Comparison of ENCODE assay signal across 17 cellular contexts in the genomic region with DNA sequence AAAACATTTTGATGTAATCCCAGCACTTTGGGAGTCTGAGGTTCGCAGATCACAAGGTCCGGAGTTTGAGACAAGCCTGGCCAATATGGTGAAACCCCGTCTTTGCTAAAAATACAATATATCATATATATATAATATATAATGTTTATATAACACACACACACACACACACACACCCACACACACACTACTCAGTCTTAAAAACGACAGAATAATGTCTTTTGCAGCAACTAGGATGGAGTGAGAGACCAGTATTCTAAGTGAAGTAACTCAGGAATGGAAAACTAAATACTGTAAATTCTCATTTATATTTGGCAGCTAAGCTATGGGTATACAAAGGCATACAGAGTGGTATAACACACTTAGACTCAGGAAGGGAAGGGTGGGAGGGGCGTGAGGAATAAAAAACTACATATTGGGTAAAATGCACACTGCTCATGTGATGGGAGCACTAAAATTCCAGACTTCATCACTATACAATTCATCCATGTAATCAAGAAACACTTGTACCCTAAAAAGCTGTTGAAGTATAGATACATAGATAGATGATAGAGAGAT.
DNase-seq lines count a peak whose midpoint lies in the region; ATAC-seq, FAIRE-seq and TF ChIP-seq lines count a peak whose summit lies in the region.
"Had no signal": no experiment of that assay in that cellular context is flagged by ENCODE, and none has a peak within 500 bp of the region (broad histone marks: within the 10 kb centered on the region; RNA-seq: fewer than 3 reads in every experiment).

No MANE protein-coding gene starts in this region.

- H3K36me3 ChIP-seq in HepG2 (replicated peaks in 1 of 2; ENCODE audit: control insufficient read depth in 1 of 2, insufficient read depth in 2 of 2, low read length in 2 of 2) (no peaks in the 10 kb centered on the region), mesenchymal stem cell (ENCODE audit: control insufficient read depth in 1 of 2, insufficient read depth in 2 of 2, low read depth in 1 of 2, low read length in 2 of 2) (no peaks in the 10 kb centered on the region)

- POLR2A ChIA-PET in activated CD8-positive, alpha-beta T cell treated with anti-CD3 and anti-CD28 coated beads, Interleukin-2, amount 10 ng/mL, durations not matched to agents 7 days and 5 days (lab: Charles Lee), result no interaction called here
- POLR2A ChIA-PET in HepG2 (lab: Yijun Ruan, JAX), result no interaction called here

- H3K27me3 Mint-ChIP-seq in stimulated activated naive CD8-positive, alpha-beta T cell treated with anti-CD3 and anti-CD28 coated beads, Interleukin-15, amount 100 ng/mL, for 72 hours, result no peaks in the 10 kb centered on the region
- no peaks in the 10 kb centered on the region for H3K27me3 Mint-ChIP-seq in activated CD8-positive, alpha-beta T cell treated with anti-CD3 and anti-CD28 coated beads, Interleukin-2, amount 10 ng/mL, durations not matched to agents 7 days and 5 days (ENCODE audit: low read depth)
- no peaks in the 10 kb centered on the region for H3K27me3 Mint-ChIP-seq in activated CD8-positive, alpha-beta memory T cell treated with anti-CD3 and anti-CD28 coated beads, Interleukin-2, amount 10 ng/mL, durations not matched to agents 7 days and 5 days
- H3K27me3 Mint-ChIP-seq: B cell; CD4-positive, alpha-beta T cell had no signal

- no peak overlapping the region for H2BK5ac ChIP-seq in mesenchymal stem cell (ENCODE audit: low read depth, low read length, poor library complexity, severe bottlenecking)

- H3K36me3 Mint-ChIP-seq in activated CD8-positive, alpha-beta T cell treated with anti-CD3 and anti-CD28 coated beads, Interleukin-2, amount 10 ng/mL, durations not matched to agents 7 days and 5 days (ENCODE audit: low read depth), result no peaks in the 10 kb centered on the region
- no peaks in the 10 kb centered on the region for H3K36me3 Mint-ChIP-seq in activated CD8-positive, alpha-beta memory T cell treated with anti-CD3 and anti-CD28 coated beads, Interleukin-2, amount 10 ng/mL, durations not matched to agents 7 days and 5 days

- no peak overlapping the region for H3K18ac ChIP-seq in mesenchymal stem cell (ENCODE audit: low read depth in 1 of 2, low read length in 2 of 2)

- no TSS peak for BruUV-seq in HepG2 (replicated peaks; lab: Mats Ljungman, UMichigan)

- H3K4me3 Mint-ChIP-seq in stimulated activated naive CD8-positive, alpha-beta T cell treated with anti-CD3 and anti-CD28 coated beads, Interleukin-15, amount 100 ng/mL, for 72 hours, result no peak overlapping the region
- no peak overlapping the region for H3K4me3 Mint-ChIP-seq in activated CD8-positive, alpha-beta T cell treated with anti-CD3 and anti-CD28 coated beads, Interleukin-2, amount 10 ng/mL, durations not matched to agents 7 days and 5 days
- no peak overlapping the region for H3K4me3 Mint-ChIP-seq in activated CD8-positive, alpha-beta memory T cell treated with anti-CD3 and anti-CD28 coated beads, Interleukin-2, amount 10 ng/mL, durations not matched to agents 7 days and 5 days
- H3K4me3 Mint-ChIP-seq: B cell; CD4-positive, alpha-beta T cell; HFFc6 had no signal

- no peak overlapping the region for H3K9ac ChIP-seq in HepG2 (ENCODE audit: insufficient read depth, low read depth, low read length)
- H3K9ac ChIP-seq in mesenchymal stem cell (ENCODE audit: low read length), result no peak overlapping the region

- no peak overlapping the region for H2BK15ac ChIP-seq in mesenchymal stem cell (ENCODE audit: low read depth, poor library complexity, severe bottlenecking)

- H3K4me2 ChIP-seq in HepG2 (ENCODE audit: low read depth, low read length), result no peak overlapping the region
- no peak overlapping the region for H3K4me2 ChIP-seq in mesenchymal stem cell (ENCODE audit: low read length, poor library complexity, severe bottlenecking)

- H3K27me3 ChIP-seq in HepG2 (ENCODE audit: control insufficient read depth in 1 of 2, insufficient read depth in 2 of 2, low read length in 2 of 2), result no peaks in the 10 kb centered on the region
- no peaks in the 10 kb centered on the region for H3K27me3 ChIP-seq in mesenchymal stem cell (ENCODE audit: control insufficient read depth in 1 of 2, insufficient read depth in 1 of 2, low read length in 2 of 2)

- peak; percentile 43 for ATAC-seq in stimulated activated naive CD8-positive, alpha-beta T cell treated with anti-CD3 and anti-CD28 coated beads, Interleukin-15, amount 100 ng/mL, for 72 hours
- no peak for ATAC-seq in stimulated activated naive CD8-positive, alpha-beta T cell treated with anti-CD3 and anti-CD28 coated beads, Interleukin-15, Interleukin-2, amounts not matched to agents 100 U/mL and 50 U/mL, for 24 hours
- ATAC-seq in activated CD8-positive, alpha-beta T cell treated with anti-CD3 and anti-CD28 coated beads, Interleukin-2, amount 10 ng/mL, durations not matched to agents 7 days and 5 days, result peak; percentile 33
- no peak for ATAC-seq in activated CD8-positive, alpha-beta memory T cell treated with anti-CD3 and anti-CD28 coated beads, Interleukin-2, amount 10 ng/mL, durations not matched to agents 7 days and 5 days
- ATAC-seq in HepG2, result no peak
- ATAC-seq: GM12878 had no signal

- H2AK5ac ChIP-seq in mesenchymal stem cell (ENCODE audit: low read length, severe bottlenecking), result no peak overlapping the region

- peaks cover 9 to 19% of the 10 kb centered on the region in 2 donors for H3K9me3 Mint-ChIP-seq in stimulated activated naive CD8-positive, alpha-beta T cell treated with anti-CD3 and anti-CD28 coated beads, Interleukin-15, amount 100 ng/mL, for 72 hours
- H3K9me3 Mint-ChIP-seq in activated CD8-positive, alpha-beta T cell treated with anti-CD3 and anti-CD28 coated beads, Interleukin-2, amount 10 ng/mL, durations not matched to agents 7 days and 5 days (ENCODE audit: insufficient read depth), result no peaks in the 10 kb centered on the region
- peaks cover 3% of the 10 kb centered on the region for H3K9me3 Mint-ChIP-seq in activated CD8-positive, alpha-beta memory T cell treated with anti-CD3 and anti-CD28 coated beads, Interleukin-2, amount 10 ng/mL, durations not matched to agents 7 days and 5 days (ENCODE audit: low read depth)

- DNase-seq in SIG-M5 treated with dmso at 0.1 percent for 504 hours (lab: John Stamatoyannopoulos, UW; ENCODE audit: unreplicated experiment) (peak; percentile 0), SIG-M5 (lab: John Stamatoyannopoulos, UW) (no peak), HepG2 (ENCODE audit: low spot score) (no peak), mesenchymal stem cell (no peak)
- no peak for DNase-seq in stimulated activated naive CD8-positive, alpha-beta T cell treated with anti-CD3 and anti-CD28 coated beads, Interleukin-15, amount 100 ng/mL, for 72 hours
- DNase-seq in stimulated activated naive CD8-positive, alpha-beta T cell treated with anti-CD3 and anti-CD28 coated beads, Interleukin-15, Interleukin-2, amounts not matched to agents 100 U/mL and 50 U/mL, for 24 hours, result no peak
- no peak for DNase-seq in activated CD8-positive, alpha-beta T cell treated with anti-CD3 and anti-CD28 coated beads, Interleukin-2, amount 10 ng/mL, durations not matched to agents 7 days and 5 days
- no peak for DNase-seq in activated CD8-positive, alpha-beta memory T cell treated with anti-CD3 and anti-CD28 coated beads, Interleukin-2, amount 10 ng/mL, durations not matched to agents 7 days and 5 days
- DNase-seq: C1 segment of cervical spinal cord; CD4-positive, alpha-beta T cell; DMS79; HCEC 1CT; HFFc6 had no signal

- intact Hi-C loops in HepG2 (cut with micrococcal nuclease; ENCODE audit: unreplicated experiment), result no loop called here

- FAIRE-seq in HepG2 (lab: Jason Lieb, UNC), result no peak
- FAIRE-seq: GM12878, GM18507, HTR-8/SVneo had no signal

- no peak for TF ChIP-seq EP300 in HepG2 (IDR thresholded peaks at IDR 0.05; ENCODE audit: low read depth in 2 of 2, low read length in 2 of 2)
- TF ChIP-seq EP300 in HepG2 (CRISPR knock-in tag; IDR thresholded peaks at IDR 0.05; ENCODE audit: borderline replicate concordance), result no peak

- H4K8ac ChIP-seq in mesenchymal stem cell (ENCODE audit: low read length), result no peak overlapping the region

- no peaks in the 10 kb centered on the region for H3K79me2 ChIP-seq in HepG2 (ENCODE audit: insufficient read depth, low read length)

- in situ Hi-C loops in HepG2 (cut with HindIII; ENCODE audit: extremely low pct_ligation_motif_present, low pct_unique_long_range_greater_than_20kb), result no loop called here

- H2AFZ ChIP-seq in HepG2 (ENCODE audit: low read length), result no peak overlapping the region
- H2AFZ ChIP-seq in mesenchymal stem cell (ENCODE audit: low read depth, low read length), result no peak overlapping the region

- H4K20me1 ChIP-seq in HepG2 (ENCODE audit: insufficient read depth, low read length), result no peaks in the 10 kb centered on the region

- 48% methylated on average over 5 of the region's 5 CpGs for WGBS in HepG2 (ENCODE audit: low lambda C conversion rate)
- 100% methylated on average over 1 of the region's 5 CpGs for WGBS in mesenchymal stem cell

- H2BK120ac ChIP-seq in mesenchymal stem cell (ENCODE audit: low read depth, low read length), result no peak overlapping the region

- H3K9me3 ChIP-seq in HepG2 (ENCODE audit: low read length), result no peaks in the 10 kb centered on the region
- H3K9me3 ChIP-seq in mesenchymal stem cell (ENCODE audit: control insufficient read depth, low read length), result peaks cover 5% of the 10 kb centered on the region

- H3K27ac Mint-ChIP-seq in stimulated activated naive CD8-positive, alpha-beta T cell treated with anti-CD3 and anti-CD28 coated beads, Interleukin-15, amount 100 ng/mL, for 72 hours, result no peak overlapping the region
- no peak overlapping the region for H3K27ac Mint-ChIP-seq in activated CD8-positive, alpha-beta T cell treated with anti-CD3 and anti-CD28 coated beads, Interleukin-2, amount 10 ng/mL, durations not matched to agents 7 days and 5 days
- H3K27ac Mint-ChIP-seq in activated CD8-positive, alpha-beta memory T cell treated with anti-CD3 and anti-CD28 coated beads, Interleukin-2, amount 10 ng/mL, durations not matched to agents 7 days and 5 days, result no peak overlapping the region
- H3K27ac Mint-ChIP-seq: B cell; CD4-positive, alpha-beta T cell; HFFc6 had no signal

- TF ChIP-seq CTCF in HepG2 (CRISPR knock-in tag; IDR thresholded peaks at IDR 0.05), result no peak

- CTCF ChIA-PET in activated CD8-positive, alpha-beta T cell treated with anti-CD3 and anti-CD28 coated beads, Interleukin-2, amount 10 ng/mL, durations not matched to agents 7 days and 5 days (lab: Charles Lee), result no interaction called here
- CTCF ChIA-PET in activated CD8-positive, alpha-beta memory T cell treated with anti-CD3 and anti-CD28 coated beads, Interleukin-2, amount 10 ng/mL, durations not matched to agents 7 days and 5 days (lab: Charles Lee), result no interaction called here
- CTCF ChIA-PET in HepG2 (lab: Yijun Ruan, JAX; ENCODE audit: low intra/inter-chr PET ratio, low total read pairs), result no interaction called here

- no peak overlapping the region for H3K23ac ChIP-seq in mesenchymal stem cell (ENCODE audit: low read length in 2 of 2)

- TF ChIP-seq RAD21 in HepG2 (CRISPR knock-in tag; IDR thresholded peaks at IDR 0.05), result no peak

- H3K4me1 Mint-ChIP-seq in stimulated activated naive CD8-positive, alpha-beta T cell treated with anti-CD3 and anti-CD28 coated beads, Interleukin-15, amount 100 ng/mL, for 72 hours, result no peaks in the 10 kb centered on the region
- H3K4me1 Mint-ChIP-seq in activated CD8-positive, alpha-beta T cell treated with anti-CD3 and anti-CD28 coated beads, Interleukin-2, amount 10 ng/mL, durations not matched to agents 7 days and 5 days (ENCODE audit: low read depth), result no peaks in the 10 kb centered on the region
- H3K4me1 Mint-ChIP-seq in activated CD8-positive, alpha-beta memory T cell treated with anti-CD3 and anti-CD28 coated beads, Interleukin-2, amount 10 ng/mL, durations not matched to agents 7 days and 5 days, result no peaks in the 10 kb centered on the region
- H3K4me1 Mint-ChIP-seq: B cell had no signal

- no peaks in the 10 kb centered on the region for H3K4me1 ChIP-seq in HepG2 (ENCODE audit: insufficient read depth, low read length)
- no peaks in the 10 kb centered on the region for H3K4me1 ChIP-seq in mesenchymal stem cell (ENCODE audit: control insufficient read depth, insufficient read depth, low read depth, low read length)

- no peaks in the 10 kb centered on the region for H3K79me1 ChIP-seq in mesenchymal stem cell (replicated peaks; ENCODE audit: low read length, poor library complexity, severe bottlenecking)

- no peak overlapping the region for H3K4ac ChIP-seq in mesenchymal stem cell (ENCODE audit: low read depth in 1 of 2, low read length in 2 of 2)

- H3K27ac ChIP-seq in HepG2 (ENCODE audit: extremely low read length, insufficient read depth, low read length), result no peak overlapping the region
- no peak overlapping the region for H3K27ac ChIP-seq in mesenchymal stem cell (ENCODE audit: low read length, poor library complexity, severe bottlenecking)

- no peak overlapping the region for H3K14ac ChIP-seq in mesenchymal stem cell (ENCODE audit: low read length in 2 of 2)

- H3K4me3 ChIP-seq in HepG2 (replicated peaks in 1 of 3; ENCODE audit: insufficient read depth in 1 of 3, low read depth in 2 of 3, low read length in 3 of 3), result no peak overlapping the region
- H3K4me3 ChIP-seq in mesenchymal stem cell (ENCODE audit: insufficient read depth in 1 of 2, low read depth in 1 of 2, low read length in 2 of 2), result no peak overlapping the region
- H3K4me3 ChIP-seq: GM12878 had no signal

- no peak overlapping the region for H4K91ac ChIP-seq in mesenchymal stem cell (ENCODE audit: low read length)

- no peak overlapping the region for H2BK12ac ChIP-seq in mesenchymal stem cell (ENCODE audit: low read length in 2 of 2)

- no peak for TF ChIP-seq POLR2A in HepG2 (IDR thresholded peaks at IDR 0.05; ENCODE audit: insufficient read depth in 1 of 2, low read depth in 2 of 2, low read length in 2 of 2)

Comparison
In these comparisons a context has a peak if more than half of its experiments do, and no peak if none do; other contexts are left out.
1. ATAC-seq: peak in stimulated activated naive CD8-positive, alpha-beta T cell treated with anti-CD3 and anti-CD28 coated beads, Interleukin-15, amount 100 ng/mL, for 72 hours (single experiment) and activated CD8-positive, alpha-beta T cell treated with anti-CD3 and anti-CD28 coated beads, Interleukin-2, amount 10 ng/mL, durations not matched to agents 7 days and 5 days (single experiment); none in stimulated activated naive CD8-positive, alpha-beta T cell treated with anti-CD3 and anti-CD28 coated beads, Interleukin-15, Interleukin-2, amounts not matched to agents 100 U/mL and 50 U/mL, for 24 hours (single experiment), activated CD8-positive, alpha-beta memory T cell treated with anti-CD3 and anti-CD28 coated beads, Interleukin-2, amount 10 ng/mL, durations not matched to agents 7 days and 5 days (single experiment) and HepG2 (single experiment).